9 cellular contexts compared by ENCODE assay signal in the genomic region with DNA sequence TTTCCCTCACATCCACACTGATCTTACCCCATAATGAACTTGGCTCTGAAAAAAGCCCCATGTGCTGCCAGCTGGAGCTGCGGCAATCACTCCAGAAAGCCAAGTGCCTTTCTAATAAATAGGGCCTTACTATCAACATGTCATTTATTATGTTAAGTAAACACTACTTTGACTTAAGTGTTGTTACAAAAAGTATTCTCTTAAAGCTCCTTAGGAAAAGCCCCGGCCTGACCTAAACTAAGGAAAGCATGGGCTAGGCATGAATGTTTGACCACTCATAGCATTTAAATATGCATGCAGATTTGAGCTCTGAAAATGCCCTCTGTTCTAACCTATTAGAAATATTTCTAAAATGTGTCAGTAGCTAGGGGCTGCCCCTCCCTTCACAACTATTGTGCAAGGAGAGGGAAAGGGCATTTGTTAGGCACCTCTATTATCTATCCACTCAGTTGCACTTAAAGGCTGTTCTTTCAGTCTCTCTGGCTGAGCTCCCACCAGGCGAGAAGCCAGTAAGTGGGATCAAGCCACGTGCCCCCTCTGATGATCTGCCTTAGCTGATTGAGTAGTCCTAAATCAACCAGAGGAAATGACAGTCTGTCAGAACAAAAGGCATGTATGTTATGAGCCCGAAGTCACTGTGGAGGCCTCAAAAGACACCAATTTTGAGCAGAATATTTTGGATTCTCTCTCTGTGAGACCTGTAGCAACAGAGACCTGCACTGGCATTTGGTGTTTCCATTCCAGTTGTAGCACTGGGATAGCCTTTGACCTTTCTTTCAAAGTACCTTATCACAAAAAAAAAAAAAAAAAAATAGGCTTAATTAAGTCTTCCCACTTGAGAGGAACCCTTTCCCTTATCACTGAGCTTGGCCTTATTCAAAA.
DNase-seq lines count a peak whose midpoint lies in the region; ATAC-seq and TF ChIP-seq lines count a peak whose summit lies in the region.
"Had no signal": no experiment of that assay in that cellular context is flagged by ENCODE, and none has a peak within 500 bp of the region (broad histone marks: within the 10 kb centered on the region; RNA-seq: fewer than 3 reads in every experiment).

No MANE protein-coding gene starts in this region.

- POLR2A ChIA-PET in MCF 10A (lab: Yijun Ruan, JAX) = interaction anchor here (0.6 to 5.6 kb wide), 23 partner anchors 11 to 699 kb away, joined by 3 to 70 read pairs (median 4); a partner anchor contains a TSS

- H3K27me3 Mint-ChIP-seq in MCF 10A (ENCODE audit: insufficient read depth, unreplicated experiment) = no peaks in the 10 kb centered on the region
- H3K27me3 Mint-ChIP-seq in activated naive CD8-positive, alpha-beta T cell treated with anti-CD3 and anti-CD28 coated beads for 36 hours = no peaks in the 10 kb centered on the region

- H2BK15ac ChIP-seq in mesendoderm (replicated peaks; ENCODE audit: low read depth) = no peak overlapping the region

- no peak overlapping the region for H3K27ac ChIP-seq in mesendoderm (ENCODE audit: low read depth, low read length)

- no peak overlapping the region for H2AK5ac ChIP-seq in mesendoderm (ENCODE audit: low read length)

- DNase-seq in Ammon's horn (ENCODE audit: low spot score) (peak; percentile 9), NCI-H1436 treated with DMSO at 0.1 percent for 48 hours (lab: John Stamatoyannopoulos, UW) (peak; percentile 87), MCF 10A (ENCODE audit: unreplicated experiment) (peak; percentile 84), mesendoderm (peak; percentile 40), HuH-7 (ENCODE audit: low spot score) (no peak), DMS114 treated with DMSO at 0.1 percent for 48 hours (lab: John Stamatoyannopoulos, UW; ENCODE audit: unreplicated experiment) (no peak)
- no peak for DNase-seq in activated naive CD8-positive, alpha-beta T cell treated with anti-CD3 and anti-CD28 coated beads for 36 hours
- DNase-seq: stimulated activated CD4-positive, alpha-beta T cell treated with anti-CD3 and anti-CD28 coated beads, Interleukin-4, amount 100 ng/mL, for 1 hour had no signal

- peaks cover 73% of the 10 kb centered on the region for H3K36me3 Mint-ChIP-seq in MCF 10A (ENCODE audit: insufficient read depth, unreplicated experiment)
- H3K36me3 Mint-ChIP-seq in activated naive CD8-positive, alpha-beta T cell treated with anti-CD3 and anti-CD28 coated beads for 36 hours = no peaks in the 10 kb centered on the region

- H2BK5ac ChIP-seq in mesendoderm (ENCODE audit: low read length) = no peak overlapping the region

- H3K79me2 ChIP-seq in mesendoderm (ENCODE audit: control insufficient read depth, insufficient read depth, low read length) = no peaks in the 10 kb centered on the region

- no peak overlapping the region for H4K5ac ChIP-seq in mesendoderm (ENCODE audit: low read length)

- no peaks in the 10 kb centered on the region for H3K79me1 ChIP-seq in mesendoderm (ENCODE audit: low read length)

- no peak overlapping the region for H3K18ac ChIP-seq in mesendoderm (ENCODE audit: low read length)

- no peak overlapping the region for H2BK120ac ChIP-seq in mesendoderm (ENCODE audit: low read depth, low read length)

- H3K4me1 Mint-ChIP-seq in MCF 10A (ENCODE audit: insufficient read depth, unreplicated experiment) = peaks cover 23% of the 10 kb centered on the region
- no peaks in the 10 kb centered on the region for H3K4me1 Mint-ChIP-seq in activated naive CD8-positive, alpha-beta T cell treated with anti-CD3 and anti-CD28 coated beads for 36 hours

- H3K27me3 ChIP-seq in mesendoderm (ENCODE audit: insufficient read depth, low read length, poor library complexity) = no peaks in the 10 kb centered on the region

- ATAC-seq in GM18517 (IDR thresholded peaks at IDR 0.05; ENCODE audit: unreplicated experiment) = no peak

- H3K56ac ChIP-seq in mesendoderm (ENCODE audit: low read length) = no peak overlapping the region

- H3K4me3 Mint-ChIP-seq in MCF 10A (ENCODE audit: unreplicated experiment) = peak overlapping the region; percentile 19
- H3K4me3 Mint-ChIP-seq in activated naive CD8-positive, alpha-beta T cell treated with anti-CD3 and anti-CD28 coated beads for 36 hours = no peak overlapping the region

- no peaks in the 10 kb centered on the region for H3K4me1 ChIP-seq in mesendoderm (ENCODE audit: control insufficient read depth, low read depth, low read length)

- WGBS in mesendoderm (ENCODE audit: extremely low coverage, insufficient coverage, low lambda C conversion rate) = no CpG with 5 or more reads among the region's 5 CpGs

- H3K36me3 ChIP-seq in mesendoderm (ENCODE audit: control insufficient read depth, insufficient read depth, low read length) = no peaks in the 10 kb centered on the region

- no peaks in the 10 kb centered on the region for H3K9me3 Mint-ChIP-seq in MCF 10A (ENCODE audit: unreplicated experiment)
- no peaks in the 10 kb centered on the region for H3K9me3 Mint-ChIP-seq in activated naive CD8-positive, alpha-beta T cell treated with anti-CD3 and anti-CD28 coated beads for 36 hours

- CTCF ChIA-PET in MCF 10A (lab: Yijun Ruan, JAX) = interaction anchor here (0.5 to 3.0 kb wide), 12 partner anchors 10 to 660 kb away, joined by 3 to 30 read pairs (median 4); a partner anchor contains a TSS

- H3K9ac ChIP-seq in mesendoderm (ENCODE audit: low read length) = no peak overlapping the region

- H3K27ac Mint-ChIP-seq in MCF 10A (ENCODE audit: low read depth, unreplicated experiment) = peak overlapping the region; percentile 90
- no peak overlapping the region for H3K27ac Mint-ChIP-seq in activated naive CD8-positive, alpha-beta T cell treated with anti-CD3 and anti-CD28 coated beads for 36 hours

- H3K4me2 ChIP-seq in mesendoderm (ENCODE audit: low read length) = no peak overlapping the region

- BruUV-seq in MCF 10A (replicated peaks; lab: Mats Ljungman, UMichigan) = no TSS peak

- H3K4me3 ChIP-seq in mesendoderm (ENCODE audit: low read length) = no peak overlapping the region

- H3K23ac ChIP-seq in mesendoderm (ENCODE audit: low read length) = no peak overlapping the region

- no peak for TF ChIP-seq CTCF in MCF 10A (IDR thresholded peaks at IDR 0.05; ENCODE audit: unreplicated experiment)

- H4K8ac ChIP-seq in mesendoderm (ENCODE audit: low read depth, low read length) = no peak overlapping the region

- intact Hi-C loops in MCF 10A (cut with micrococcal nuclease) = loop anchor here (1.0 to 5.0 kb wide), 2 partner anchors 79 to 189 kb away; no protein-coding TSS in a partner anchor

- H3K4ac ChIP-seq in mesendoderm (ENCODE audit: low read depth, low read length) = no peak overlapping the region

Comparison
In these comparisons a context has a peak if more than half of its experiments do, and no peak if none do; other contexts are left out.
1. DNase-seq: peak in Ammon's horn (single experiment), NCI-H1436 treated with DMSO at 0.1 percent for 48 hours (single experiment), MCF 10A (single experiment) and mesendoderm (single experiment); none in HuH-7 (single experiment), DMS114 treated with DMSO at 0.1 percent for 48 hours (single experiment) and activated naive CD8-positive, alpha-beta T cell treated with anti-CD3 and anti-CD28 coated beads for 36 hours (single experiment).